1 cellular context compared by ENCODE assay signal in the genomic region with DNA sequence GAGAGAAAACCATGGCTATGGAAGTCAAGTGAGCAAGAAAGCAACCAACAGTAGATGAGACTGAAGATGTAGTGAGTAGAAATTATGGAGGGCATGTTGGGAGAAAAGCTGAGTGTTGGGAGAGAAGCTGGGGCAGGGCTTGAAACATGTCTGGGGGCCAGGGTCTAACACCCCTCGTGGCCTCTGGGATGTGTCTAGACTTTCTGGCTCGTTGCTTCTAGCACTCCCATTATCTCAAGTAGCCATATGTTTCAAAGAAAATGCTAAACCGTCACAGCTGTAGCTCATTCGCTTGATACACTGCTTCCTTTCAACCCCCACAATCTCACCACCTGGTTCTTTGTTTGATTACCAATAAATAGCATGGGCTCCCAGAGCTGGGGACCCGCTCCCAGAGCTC.
TF ChIP-seq lines count a peak whose summit lies in the region.

No MANE protein-coding gene starts in this region.

TF ChIP-seq in K562, 482 proteins besides CTCF, POLR2A, EP300 and RAD21 (continued from another document and continues in another):
- TF ChIP-seq SRF (CRISPR knock-in tag; IDR thresholded peaks at IDR 0.05) (no peak), HDAC6 (IDR thresholded peaks at IDR 0.05; ENCODE audit: low read depth, low read length) (no peak), HNRNPL (IDR thresholded peaks at IDR 0.05; ENCODE audit: low read depth, low read length) (no peak), ZNF143 (CRISPR knock-in tag; IDR thresholded peaks at IDR 0.05) (no peak), HDGF (IDR thresholded peaks at IDR 0.05) (no peak), ZNF197 (CRISPR knock-in tag; IDR thresholded peaks at IDR 0.05; ENCODE audit: low read depth) (no peak), CREM (IDR thresholded peaks at IDR 0.05; ENCODE audit: low read depth) (no peak), TFAP4 (CRISPR knock-in tag; IDR thresholded peaks at IDR 0.05; ENCODE audit: borderline replicate concordance) (peak; percentile 73), ZNF785 (CRISPR knock-in tag; IDR thresholded peaks at IDR 0.05) (no peak), ADNP (tag; IDR thresholded peaks at IDR 0.05) (no peak), CBX3 (IDR thresholded peaks at IDR 0.05; ENCODE audit: borderline replicate concordance in 1 of 2, low read length in 2 of 2) (no peak), ARID1B (IDR thresholded peaks at IDR 0.05) (peak; percentile 78), SMAD4 (CRISPR knock-in tag; conservative IDR thresholded peaks at IDR 0.05) (peak; percentile 98), EHMT2 (IDR thresholded peaks at IDR 0.05) (0 out of 2 replicates have a peak, but pooled peaks have one; percentile 37), MAFF (IDR thresholded peaks at IDR 0.05; ENCODE audit: low read length) (no peak), PYGO2 (tag; IDR thresholded peaks at IDR 0.05) (no peak), ZNF165 (CRISPR knock-in tag; IDR thresholded peaks at IDR 0.05; ENCODE audit: borderline replicate concordance) (no peak), DLX4 (CRISPR knock-in tag; IDR thresholded peaks at IDR 0.05) (no peak), KDM1A (IDR thresholded peaks at IDR 0.05) (no peak), PHB (CRISPR knock-in tag; IDR thresholded peaks at IDR 0.05) (no peak), SNIP1 (IDR thresholded peaks at IDR 0.05; ENCODE audit: low read depth) (no peak), NEUROD1 (IDR thresholded peaks at IDR 0.05; ENCODE audit: borderline replicate concordance, low read depth, low read length, partially characterized antibody) (no peak), ZNF76 (CRISPR knock-in tag; IDR thresholded peaks at IDR 0.05; ENCODE audit: borderline replicate concordance) (no peak), ZFX (CRISPR knock-in tag; IDR thresholded peaks at IDR 0.05) (no peak), KLF6 (CRISPR knock-in tag; IDR thresholded peaks at IDR 0.05; ENCODE audit: borderline replicate concordance) (no peak), GABPB1 (CRISPR knock-in tag; IDR thresholded peaks at IDR 0.05) (no peak), KLF13 (tag; IDR thresholded peaks at IDR 0.05; ENCODE audit: borderline replicate concordance, low read depth) (no peak), ZNF668 (CRISPR knock-in tag; IDR thresholded peaks at IDR 0.05) (no peak), SIN3B (IDR thresholded peaks at IDR 0.05; ENCODE audit: low read depth) (no peak), TEAD4 (IDR thresholded peaks at IDR 0.05; ENCODE audit: low read length) (peak; percentile 62), TEAD4 (CRISPR knock-in tag; IDR thresholded peaks at IDR 0.05; ENCODE audit: borderline replicate concordance) (no peak), NCOA1 (IDR thresholded peaks at IDR 0.05; ENCODE audit: low read depth) (no peak), NR2C2 (CRISPR knock-in tag; IDR thresholded peaks at IDR 0.05) (no peak), NR2C2 (tag; IDR thresholded peaks at IDR 0.05) (no peak), NFYB (IDR thresholded peaks at IDR 0.05; ENCODE audit: extremely low read depth, insufficient read length) (no peak), E2F6 (IDR thresholded peaks at IDR 0.05; ENCODE audit: borderline replicate concordance in 1 of 2, extremely low read depth in 1 of 2, insufficient read depth in 1 of 2, insufficient read length in 1 of 2, low read depth in 1 of 2, low read length in 1 of 2, poor library complexity in 1 of 2, severe bottlenecking in 1 of 2) (no peak), ZNF57 (CRISPR knock-in tag; IDR thresholded peaks at IDR 0.05) (no peak), HDAC3 (IDR thresholded peaks at IDR 0.05; ENCODE audit: borderline replicate concordance, partially characterized antibody) (peak; percentile 29), FIP1L1 (IDR thresholded peaks at IDR 0.05; ENCODE audit: low read depth, low read length, poor library complexity, severe bottlenecking) (no peak), ZNF639 (CRISPR knock-in tag; conservative IDR thresholded peaks at IDR 0.05 in 1 of 2, IDR thresholded peaks at IDR 0.05 in 1 of 2) (no peak), CXXC5 (CRISPR knock-in tag; IDR thresholded peaks at IDR 0.05) (peak; percentile 21; the same call in 1 of the 2 replicates), PKNOX1 (IDR thresholded peaks at IDR 0.05) (no peak), MEIS2 (IDR thresholded peaks at IDR 0.05; ENCODE audit: partially characterized antibody) (peak; percentile 39)
- TF ChIP-seq, protein P1, sequence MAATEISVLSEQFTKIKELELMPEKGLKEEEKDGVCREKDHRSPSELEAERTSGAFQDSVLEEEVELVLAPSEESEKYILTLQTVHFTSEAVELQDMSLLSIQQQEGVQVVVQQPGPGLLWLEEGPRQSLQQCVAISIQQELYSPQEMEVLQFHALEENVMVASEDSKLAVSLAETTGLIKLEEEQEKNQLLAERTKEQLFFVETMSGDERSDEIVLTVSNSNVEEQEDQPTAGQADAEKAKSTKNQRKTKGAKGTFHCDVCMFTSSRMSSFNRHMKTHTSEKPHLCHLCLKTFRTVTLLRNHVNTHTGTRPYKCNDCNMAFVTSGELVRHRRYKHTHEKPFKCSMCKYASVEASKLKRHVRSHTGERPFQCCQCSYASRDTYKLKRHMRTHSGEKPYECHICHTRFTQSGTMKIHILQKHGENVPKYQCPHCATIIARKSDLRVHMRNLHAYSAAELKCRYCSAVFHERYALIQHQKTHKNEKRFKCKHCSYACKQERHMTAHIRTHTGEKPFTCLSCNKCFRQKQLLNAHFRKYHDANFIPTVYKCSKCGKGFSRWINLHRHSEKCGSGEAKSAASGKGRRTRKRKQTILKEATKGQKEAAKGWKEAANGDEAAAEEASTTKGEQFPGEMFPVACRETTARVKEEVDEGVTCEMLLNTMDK (IDR thresholded peaks at IDR 0.05; ENCODE audit: borderline replicate concordance, insufficient read depth, low read depth, low read length, poor library complexity, severe bottlenecking): no peak
- TF ChIP-seq, protein P2, sequence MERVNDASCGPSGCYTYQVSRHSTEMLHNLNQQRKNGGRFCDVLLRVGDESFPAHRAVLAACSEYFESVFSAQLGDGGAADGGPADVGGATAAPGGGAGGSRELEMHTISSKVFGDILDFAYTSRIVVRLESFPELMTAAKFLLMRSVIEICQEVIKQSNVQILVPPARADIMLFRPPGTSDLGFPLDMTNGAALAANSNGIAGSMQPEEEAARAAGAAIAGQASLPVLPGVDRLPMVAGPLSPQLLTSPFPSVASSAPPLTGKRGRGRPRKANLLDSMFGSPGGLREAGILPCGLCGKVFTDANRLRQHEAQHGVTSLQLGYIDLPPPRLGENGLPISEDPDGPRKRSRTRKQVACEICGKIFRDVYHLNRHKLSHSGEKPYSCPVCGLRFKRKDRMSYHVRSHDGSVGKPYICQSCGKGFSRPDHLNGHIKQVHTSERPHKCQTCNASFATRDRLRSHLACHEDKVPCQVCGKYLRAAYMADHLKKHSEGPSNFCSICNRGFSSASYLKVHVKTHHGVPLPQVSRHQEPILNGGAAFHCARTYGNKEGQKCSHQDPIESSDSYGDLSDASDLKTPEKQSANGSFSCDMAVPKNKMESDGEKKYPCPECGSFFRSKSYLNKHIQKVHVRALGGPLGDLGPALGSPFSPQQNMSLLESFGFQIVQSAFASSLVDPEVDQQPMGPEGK (CRISPR knock-in tag; IDR thresholded peaks at IDR 0.05; ENCODE audit: borderline replicate concordance): no peak
- TF ChIP-seq, protein P3, sequence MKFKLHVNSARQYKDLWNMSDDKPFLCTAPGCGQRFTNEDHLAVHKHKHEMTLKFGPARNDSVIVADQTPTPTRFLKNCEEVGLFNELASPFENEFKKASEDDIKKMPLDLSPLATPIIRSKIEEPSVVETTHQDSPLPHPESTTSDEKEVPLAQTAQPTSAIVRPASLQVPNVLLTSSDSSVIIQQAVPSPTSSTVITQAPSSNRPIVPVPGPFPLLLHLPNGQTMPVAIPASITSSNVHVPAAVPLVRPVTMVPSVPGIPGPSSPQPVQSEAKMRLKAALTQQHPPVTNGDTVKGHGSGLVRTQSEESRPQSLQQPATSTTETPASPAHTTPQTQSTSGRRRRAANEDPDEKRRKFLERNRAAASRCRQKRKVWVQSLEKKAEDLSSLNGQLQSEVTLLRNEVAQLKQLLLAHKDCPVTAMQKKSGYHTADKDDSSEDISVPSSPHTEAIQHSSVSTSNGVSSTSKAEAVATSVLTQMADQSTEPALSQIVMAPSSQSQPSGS (CRISPR knock-in tag; IDR thresholded peaks at IDR 0.05): no peak
- TF ChIP-seq, protein P4, sequence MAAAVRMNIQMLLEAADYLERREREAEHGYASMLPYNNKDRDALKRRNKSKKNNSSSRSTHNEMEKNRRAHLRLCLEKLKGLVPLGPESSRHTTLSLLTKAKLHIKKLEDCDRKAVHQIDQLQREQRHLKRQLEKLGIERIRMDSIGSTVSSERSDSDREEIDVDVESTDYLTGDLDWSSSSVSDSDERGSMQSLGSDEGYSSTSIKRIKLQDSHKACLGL (CRISPR knock-in tag; IDR thresholded peaks at IDR 0.05; ENCODE audit: borderline replicate concordance, poor library complexity, severe bottlenecking): no peak
- TF ChIP-seq, protein P5, sequence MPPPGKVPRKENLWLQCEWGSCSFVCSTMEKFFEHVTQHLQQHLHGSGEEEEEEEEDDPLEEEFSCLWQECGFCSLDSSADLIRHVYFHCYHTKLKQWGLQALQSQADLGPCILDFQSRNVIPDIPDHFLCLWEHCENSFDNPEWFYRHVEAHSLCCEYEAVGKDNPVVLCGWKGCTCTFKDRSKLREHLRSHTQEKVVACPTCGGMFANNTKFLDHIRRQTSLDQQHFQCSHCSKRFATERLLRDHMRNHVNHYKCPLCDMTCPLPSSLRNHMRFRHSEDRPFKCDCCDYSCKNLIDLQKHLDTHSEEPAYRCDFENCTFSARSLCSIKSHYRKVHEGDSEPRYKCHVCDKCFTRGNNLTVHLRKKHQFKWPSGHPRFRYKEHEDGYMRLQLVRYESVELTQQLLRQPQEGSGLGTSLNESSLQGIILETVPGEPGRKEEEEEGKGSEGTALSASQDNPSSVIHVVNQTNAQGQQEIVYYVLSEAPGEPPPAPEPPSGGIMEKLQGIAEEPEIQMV (tag; conservative IDR thresholded peaks at IDR 0.05; ENCODE audit: low read depth): no peak
- TF ChIP-seq, protein P6, sequence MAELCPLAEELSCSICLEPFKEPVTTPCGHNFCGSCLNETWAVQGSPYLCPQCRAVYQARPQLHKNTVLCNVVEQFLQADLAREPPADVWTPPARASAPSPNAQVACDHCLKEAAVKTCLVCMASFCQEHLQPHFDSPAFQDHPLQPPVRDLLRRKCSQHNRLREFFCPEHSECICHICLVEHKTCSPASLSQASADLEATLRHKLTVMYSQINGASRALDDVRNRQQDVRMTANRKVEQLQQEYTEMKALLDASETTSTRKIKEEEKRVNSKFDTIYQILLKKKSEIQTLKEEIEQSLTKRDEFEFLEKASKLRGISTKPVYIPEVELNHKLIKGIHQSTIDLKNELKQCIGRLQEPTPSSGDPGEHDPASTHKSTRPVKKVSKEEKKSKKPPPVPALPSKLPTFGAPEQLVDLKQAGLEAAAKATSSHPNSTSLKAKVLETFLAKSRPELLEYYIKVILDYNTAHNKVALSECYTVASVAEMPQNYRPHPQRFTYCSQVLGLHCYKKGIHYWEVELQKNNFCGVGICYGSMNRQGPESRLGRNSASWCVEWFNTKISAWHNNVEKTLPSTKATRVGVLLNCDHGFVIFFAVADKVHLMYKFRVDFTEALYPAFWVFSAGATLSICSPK (IDR thresholded peaks at IDR 0.05; ENCODE audit: borderline replicate concordance): no peak
- TF ChIP-seq, protein P7, sequence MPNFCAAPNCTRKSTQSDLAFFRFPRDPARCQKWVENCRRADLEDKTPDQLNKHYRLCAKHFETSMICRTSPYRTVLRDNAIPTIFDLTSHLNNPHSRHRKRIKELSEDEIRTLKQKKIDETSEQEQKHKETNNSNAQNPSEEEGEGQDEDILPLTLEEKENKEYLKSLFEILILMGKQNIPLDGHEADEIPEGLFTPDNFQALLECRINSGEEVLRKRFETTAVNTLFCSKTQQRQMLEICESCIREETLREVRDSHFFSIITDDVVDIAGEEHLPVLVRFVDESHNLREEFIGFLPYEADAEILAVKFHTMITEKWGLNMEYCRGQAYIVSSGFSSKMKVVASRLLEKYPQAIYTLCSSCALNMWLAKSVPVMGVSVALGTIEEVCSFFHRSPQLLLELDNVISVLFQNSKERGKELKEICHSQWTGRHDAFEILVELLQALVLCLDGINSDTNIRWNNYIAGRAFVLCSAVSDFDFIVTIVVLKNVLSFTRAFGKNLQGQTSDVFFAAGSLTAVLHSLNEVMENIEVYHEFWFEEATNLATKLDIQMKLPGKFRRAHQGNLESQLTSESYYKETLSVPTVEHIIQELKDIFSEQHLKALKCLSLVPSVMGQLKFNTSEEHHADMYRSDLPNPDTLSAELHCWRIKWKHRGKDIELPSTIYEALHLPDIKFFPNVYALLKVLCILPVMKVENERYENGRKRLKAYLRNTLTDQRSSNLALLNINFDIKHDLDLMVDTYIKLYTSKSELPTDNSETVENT (CRISPR knock-in tag; IDR thresholded peaks at IDR 0.05): no peak
